1 cellular context compared by ENCODE assay signal in the genomic region with DNA sequence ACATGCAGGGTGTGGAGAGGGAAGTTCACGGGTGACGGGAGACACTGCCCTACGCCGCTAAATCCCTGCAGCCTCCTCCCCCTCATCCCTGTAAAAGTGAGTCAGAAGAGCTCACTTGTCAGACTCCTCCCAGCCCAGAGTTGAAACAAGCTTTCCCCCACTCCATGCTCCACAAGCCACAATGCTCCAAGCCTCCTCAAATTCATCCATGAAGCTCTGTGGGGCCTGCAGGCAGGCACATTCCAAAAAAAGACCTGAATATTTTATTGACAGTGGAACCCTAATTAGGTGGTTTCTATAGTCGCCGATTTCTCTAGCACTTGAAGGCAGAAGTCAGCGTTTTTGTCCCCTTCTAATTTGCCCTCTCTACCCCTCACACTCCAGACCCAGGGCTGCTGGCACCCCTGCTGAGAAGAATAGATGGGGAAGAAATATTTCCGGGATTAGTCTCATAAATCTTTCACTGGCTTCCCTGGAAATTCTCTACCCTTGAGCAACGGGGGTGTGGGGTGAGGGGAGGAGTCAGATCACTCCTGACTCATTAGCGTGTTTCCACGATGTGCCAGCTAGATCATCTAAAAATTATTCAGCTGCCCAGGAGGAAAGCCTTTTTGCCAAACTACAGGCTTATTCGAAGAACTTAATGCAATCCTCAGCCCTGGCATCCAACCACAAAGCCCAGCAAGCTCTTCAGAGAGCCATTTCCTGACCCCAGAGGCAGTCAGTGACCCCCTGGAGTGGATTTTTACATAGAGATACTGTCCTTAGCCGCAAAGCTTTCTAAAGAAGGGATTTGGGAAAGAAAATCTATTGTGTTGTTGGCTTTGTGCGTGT.
TF ChIP-seq lines count a peak whose summit lies in the region.

No MANE protein-coding gene starts in this region.

TF ChIP-seq in GM23338, 12 proteins besides CTCF, POLR2A, EP300 and RAD21 (continued from another document):
- peak; percentile 67; the same call in 1 of the 2 replicates for TF ChIP-seq NANOG (IDR thresholded peaks at IDR 0.05; ENCODE audit: borderline replicate concordance)
- TF ChIP-seq STAT1 (IDR thresholded peaks at IDR 0.05; ENCODE audit: unreplicated experiment), result no peak
- no peak for TF ChIP-seq ZNF331 (CRISPR knock-in tag; IDR thresholded peaks at IDR 0.05; ENCODE audit: low read depth)
- TF ChIP-seq, protein P1, sequence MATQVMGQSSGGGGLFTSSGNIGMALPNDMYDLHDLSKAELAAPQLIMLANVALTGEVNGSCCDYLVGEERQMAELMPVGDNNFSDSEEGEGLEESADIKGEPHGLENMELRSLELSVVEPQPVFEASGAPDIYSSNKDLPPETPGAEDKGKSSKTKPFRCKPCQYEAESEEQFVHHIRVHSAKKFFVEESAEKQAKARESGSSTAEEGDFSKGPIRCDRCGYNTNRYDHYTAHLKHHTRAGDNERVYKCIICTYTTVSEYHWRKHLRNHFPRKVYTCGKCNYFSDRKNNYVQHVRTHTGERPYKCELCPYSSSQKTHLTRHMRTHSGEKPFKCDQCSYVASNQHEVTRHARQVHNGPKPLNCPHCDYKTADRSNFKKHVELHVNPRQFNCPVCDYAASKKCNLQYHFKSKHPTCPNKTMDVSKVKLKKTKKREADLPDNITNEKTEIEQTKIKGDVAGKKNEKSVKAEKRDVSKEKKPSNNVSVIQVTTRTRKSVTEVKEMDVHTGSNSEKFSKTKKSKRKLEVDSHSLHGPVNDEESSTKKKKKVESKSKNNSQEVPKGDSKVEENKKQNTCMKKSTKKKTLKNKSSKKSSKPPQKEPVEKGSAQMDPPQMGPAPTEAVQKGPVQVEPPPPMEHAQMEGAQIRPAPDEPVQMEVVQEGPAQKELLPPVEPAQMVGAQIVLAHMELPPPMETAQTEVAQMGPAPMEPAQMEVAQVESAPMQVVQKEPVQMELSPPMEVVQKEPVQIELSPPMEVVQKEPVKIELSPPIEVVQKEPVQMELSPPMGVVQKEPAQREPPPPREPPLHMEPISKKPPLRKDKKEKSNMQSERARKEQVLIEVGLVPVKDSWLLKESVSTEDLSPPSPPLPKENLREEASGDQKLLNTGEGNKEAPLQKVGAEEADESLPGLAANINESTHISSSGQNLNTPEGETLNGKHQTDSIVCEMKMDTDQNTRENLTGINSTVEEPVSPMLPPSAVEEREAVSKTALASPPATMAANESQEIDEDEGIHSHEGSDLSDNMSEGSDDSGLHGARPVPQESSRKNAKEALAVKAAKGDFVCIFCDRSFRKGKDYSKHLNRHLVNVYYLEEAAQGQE (IDR thresholded peaks at IDR 0.05; ENCODE audit: unreplicated experiment), result no peak
